Comparison of ENCODE assay signal across 9 cellular contexts in genomic region chr6:119346914-119347313, GRCh38. TPM values are rescaled to one million over a fixed set of nuclear protein-coding genes. Genes with fewer than 3 reads are reported as not detected.
DNase-seq lines count a peak whose midpoint lies in the region; ATAC-seq and TF ChIP-seq lines count a peak whose summit lies in the region.
"Had no signal": no experiment of that assay in that cellular context is flagged by ENCODE, and none has a peak within 500 bp of the region (broad histone marks: within the 10 kb centered on the region; RNA-seq: fewer than 3 reads in every experiment).

No MANE protein-coding gene starts in this region.

- no peaks in the 10 kb centered on the region for H3K9me3 Mint-ChIP-seq in CD14-positive monocyte
- H3K9me3 Mint-ChIP-seq in endothelial cell (ENCODE audit: unreplicated experiment): no peaks in the 10 kb centered on the region

- TF ChIP-seq EP300 in ovary (IDR thresholded peaks at IDR 0.05): no peak

- peak overlapping the region; percentile 24 to 73 (median 36) for H3K27ac Mint-ChIP-seq in CD14-positive monocyte
- no peak overlapping the region for H3K27ac Mint-ChIP-seq in endothelial cell (ENCODE audit: unreplicated experiment)

- peaks cover 4% of the 10 kb centered on the region for H3K4me1 ChIP-seq in ovary (ENCODE audit: insufficient read depth)

- H3K27me3 Mint-ChIP-seq in CD14-positive monocyte (ENCODE audit: low read depth in 3 of 3): peaks cover 3 to 8% (median 6%) of the 10 kb centered on the region in 3 donors
- H3K27me3 Mint-ChIP-seq in endothelial cell (ENCODE audit: unreplicated experiment): peaks cover 10% of the 10 kb centered on the region

- TF ChIP-seq CTCF in CD14-positive monocyte (IDR thresholded peaks at IDR 0.05): no peak
- no peak for TF ChIP-seq CTCF in endothelial cell (IDR thresholded peaks at IDR 0.05; ENCODE audit: unreplicated experiment)
- no peak for TF ChIP-seq CTCF in ovary (IDR thresholded peaks at IDR 0.05)

- H3K36me3 ChIP-seq in KOPT-K1 (ENCODE audit: insufficient read depth, low read length): peaks cover 35% of the 10 kb centered on the region
- no peaks in the 10 kb centered on the region for H3K36me3 ChIP-seq in ovary

- H3K4me1 Mint-ChIP-seq in CD14-positive monocyte: peaks cover 53% of the 10 kb centered on the region
- H3K4me1 Mint-ChIP-seq in endothelial cell (ENCODE audit: unreplicated experiment): peaks cover 41% of the 10 kb centered on the region

- DNase-seq in CD14-positive monocyte (ENCODE audit: low spot score): no peak
- DNase-seq in endothelial cell (ENCODE audit: low spot score): no peak
- DNase-seq in ovary: no peak
- DNase-seq in GM19240 (ENCODE audit: insufficient read length, low spot score): no peak
- no peak for DNase-seq in NCI-H146 (lab: John Stamatoyannopoulos, UW)
- DNase-seq: activated effector memory CD4-positive, alpha-beta T cell treated with Interleukin-2 at 50 U/mL for 16 hours had no signal

- intact Hi-C loops in CD14-positive monocyte (cut with micrococcal nuclease): loop anchor here (5.0 kb wide), 2 partner anchors 35 to 200 kb away; no protein-coding TSS in a partner anchor
- intact Hi-C loops in ovary (cut with DNase I): no loop called here

- H3K4me3 Mint-ChIP-seq in CD14-positive monocyte: peak overlapping the region; percentile 95 to 96
- H3K4me3 Mint-ChIP-seq in endothelial cell (ENCODE audit: unreplicated experiment): peak overlapping the region; percentile 94

- ATAC-seq in HG02840 (IDR thresholded peaks at IDR 0.05; ENCODE audit: low FRiP score, unreplicated experiment) (no peak), GM18511 (IDR thresholded peaks at IDR 0.05; ENCODE audit: unreplicated experiment) (no peak)

- no peak for TF ChIP-seq POLR2A in ovary (IDR thresholded peaks at IDR 0.05)

- no peaks in the 10 kb centered on the region for H3K27me3 ChIP-seq in ovary

- H3K27ac ChIP-seq in KOPT-K1 (ENCODE audit: low read depth, low read length, poor library complexity, severe bottlenecking) (peak overlapping the region; percentile 90), ovary (peak overlapping the region in 1 of 2 donors; percentile 6)

- peak overlapping the region; percentile 89 for H3K4me3 ChIP-seq in ovary

- H3K36me3 Mint-ChIP-seq in CD14-positive monocyte (peaks cover 12 to 13% of the 10 kb centered on the region in 2 donors), endothelial cell (ENCODE audit: low read depth, unreplicated experiment) (peaks cover 9% of the 10 kb centered on the region)

- WGBS in ovary, 3 donors: 67 to 84% (median 68%) methylated on average over 1 of the region's 1 CpG

- H3K9me3 ChIP-seq in KOPT-K1 (ENCODE audit: insufficient read depth, low read length, poor library complexity, severe bottlenecking) (no peaks in the 10 kb centered on the region), ovary (no peaks in the 10 kb centered on the region)

RNA-seq across cellular contexts. Expression of gene MAN1A1, which starts 2.6 kb away (rescaled TPM):
- polyA plus RNA-seq in CD14-positive monocyte: 10 to 100 TPM; 16.1 to 20.4 TPM
- 34.4 TPM for total RNA-seq in endothelial cell (ENCODE audit: unreplicated experiment)
- 10 to 100 TPM; 27.4 to 49.6 (median 31.8) TPM for total RNA-seq in ovary
- polyA plus RNA-seq in ovary: 10 to 100 TPM; 22.1 to 33.9 TPM

Comparison
In these comparisons a context has a peak if more than half of its experiments do, and no peak if none do; other contexts are left out.
1. intact Hi-C loops: an anchor here in CD14-positive monocyte (5.0 kb wide); none called in ovary.